ENCODE assay signal across 1 cellular context in genomic region chr2:203327582-203327917, GRCh38.
TF ChIP-seq lines count a peak whose summit lies in the region.

No MANE protein-coding gene starts in this region.

TF ChIP-seq in HepG2, 621 proteins besides CTCF, POLR2A, EP300 and RAD21 (continued from another document and continues in another):
- TF ChIP-seq JUND (CRISPR knock-in tag; IDR thresholded peaks at IDR 0.05), result no peak
- no peak for TF ChIP-seq ZNF569 (CRISPR knock-in tag; IDR thresholded peaks at IDR 0.05; ENCODE audit: borderline replicate concordance)
- TF ChIP-seq RFX5 (IDR thresholded peaks at IDR 0.05; ENCODE audit: low read depth, low read length), result no peak
- TF ChIP-seq HDAC2 (CRISPR knock-in tag; IDR thresholded peaks at IDR 0.05), result no peak
- no peak for TF ChIP-seq CREB3 (CRISPR knock-in tag; IDR thresholded peaks at IDR 0.05)
- no peak for TF ChIP-seq ZFX (CRISPR knock-in tag; IDR thresholded peaks at IDR 0.05; ENCODE audit: low read depth)
- TF ChIP-seq U2AF2 (IDR thresholded peaks at IDR 0.05; ENCODE audit: low read depth, low read length), result no peak
- no peak for TF ChIP-seq ZFP90 (CRISPR knock-in tag; IDR thresholded peaks at IDR 0.05; ENCODE audit: borderline replicate concordance)
- no peak for TF ChIP-seq NR0B2 (CRISPR knock-in tag; IDR thresholded peaks at IDR 0.05)
- no peak for TF ChIP-seq ZBTB49 (CRISPR knock-in tag; IDR thresholded peaks at IDR 0.05; ENCODE audit: borderline replicate concordance)
- TF ChIP-seq ZNF101 (CRISPR knock-in tag; IDR thresholded peaks at IDR 0.05; ENCODE audit: borderline replicate concordance, low read depth), result no peak
- no peak for TF ChIP-seq ZNF383 (CRISPR knock-in tag; IDR thresholded peaks at IDR 0.05; ENCODE audit: borderline replicate concordance)
- TF ChIP-seq REXO4 (CRISPR knock-in tag; IDR thresholded peaks at IDR 0.05; ENCODE audit: borderline replicate concordance), result no peak
- no peak for TF ChIP-seq GATA4 (IDR thresholded peaks at IDR 0.05; ENCODE audit: borderline replicate concordance, low read depth)
- no peak; the same call in 1 of the 2 replicates for TF ChIP-seq BORCS8-MEF2B (CRISPR knock-in tag; IDR thresholded peaks at IDR 0.05)
- TF ChIP-seq ATAD3A (CRISPR knock-in tag; IDR thresholded peaks at IDR 0.05), result no peak
- no peak for TF ChIP-seq NR2F1 (CRISPR knock-in tag; IDR thresholded peaks at IDR 0.05)
- no peak for TF ChIP-seq NFRKB (IDR thresholded peaks at IDR 0.05)
- TF ChIP-seq FOXK2 (IDR thresholded peaks at IDR 0.05), result 0 out of 2 replicates have a peak, but pooled peaks have one; percentile 4
- 0 out of 2 replicates have a peak, but pooled peaks have one; percentile 39 for TF ChIP-seq ZNF75D (CRISPR knock-in tag; IDR thresholded peaks at IDR 0.05; ENCODE audit: borderline replicate concordance)
- no peak for TF ChIP-seq SIX1 (CRISPR knock-in tag; IDR thresholded peaks at IDR 0.05; ENCODE audit: borderline replicate concordance)
- no peak for TF ChIP-seq SSRP1 (CRISPR knock-in tag; IDR thresholded peaks at IDR 0.05)
- no peak for TF ChIP-seq ZNF343 (CRISPR knock-in tag; IDR thresholded peaks at IDR 0.05)
- 0 out of 2 replicates have a peak, but pooled peaks have one; percentile 12 for TF ChIP-seq SNAPC5 (CRISPR knock-in tag; IDR thresholded peaks at IDR 0.05; ENCODE audit: borderline replicate concordance)
- TF ChIP-seq CHCHD3 (CRISPR knock-in tag; IDR thresholded peaks at IDR 0.05), result no peak
- no peak for TF ChIP-seq HNRNPH1 (optimal IDR thresholded peaks at IDR 0.05; ENCODE audit: low read depth, low read length)
- TF ChIP-seq JUN (CRISPR knock-in tag; IDR thresholded peaks at IDR 0.05), result no peak
- TF ChIP-seq CHD2 (IDR thresholded peaks at IDR 0.05; ENCODE audit: low read depth, low read length), result no peak
- 0 out of 2 replicates have a peak, but pooled peaks have one; percentile 50 for TF ChIP-seq FOXM1 (CRISPR knock-in tag; IDR thresholded peaks at IDR 0.05)
- TF ChIP-seq AGO1 (IDR thresholded peaks at IDR 0.05; ENCODE audit: low read depth, low read length, poor library complexity, severe bottlenecking), result no peak
- 0 out of 2 replicates have a peak, but pooled peaks have one; percentile 47 for TF ChIP-seq ZNF451 (CRISPR knock-in tag; IDR thresholded peaks at IDR 0.05)
- no peak for TF ChIP-seq RELA (CRISPR knock-in tag; IDR thresholded peaks at IDR 0.05)
- TF ChIP-seq NFAT5 (CRISPR knock-in tag; IDR thresholded peaks at IDR 0.05), result no peak
- no peak for TF ChIP-seq TFAP4 (IDR thresholded peaks at IDR 0.05; ENCODE audit: borderline replicate concordance, low read depth)
- no peak for TF ChIP-seq MED1 (CRISPR knock-in tag; IDR thresholded peaks at IDR 0.05)
- no peak for TF ChIP-seq HNF4A (CRISPR knock-in tag; IDR thresholded peaks at IDR 0.05)
- no peak for TF ChIP-seq ZNF629 (CRISPR knock-in tag; conservative IDR thresholded peaks at IDR 0.05)
- TF ChIP-seq ZNF280B (CRISPR knock-in tag; IDR thresholded peaks at IDR 0.05; ENCODE audit: borderline replicate concordance), result no peak
- TF ChIP-seq SP4 (CRISPR knock-in tag; IDR thresholded peaks at IDR 0.05), result no peak
- peak; percentile 70; the same call in 1 of the 2 replicates for TF ChIP-seq ZNF775 (CRISPR knock-in tag; IDR thresholded peaks at IDR 0.05; ENCODE audit: borderline replicate concordance)
- TF ChIP-seq JARID2 (CRISPR knock-in tag; IDR thresholded peaks at IDR 0.05; ENCODE audit: insufficient replicate concordance), result no peak
- no peak for TF ChIP-seq ZNF432 (CRISPR knock-in tag; IDR thresholded peaks at IDR 0.05; ENCODE audit: borderline replicate concordance)
- TF ChIP-seq ZNF644 (CRISPR knock-in tag; IDR thresholded peaks at IDR 0.05; ENCODE audit: low read depth), result no peak
- no peak for TF ChIP-seq TOE1 (CRISPR knock-in tag; IDR thresholded peaks at IDR 0.05)
- TF ChIP-seq ETS1 (CRISPR knock-in tag; IDR thresholded peaks at IDR 0.05), result no peak
- peak; percentile 65; the same call in 1 of the 2 replicates for TF ChIP-seq ZNF879 (CRISPR knock-in tag; IDR thresholded peaks at IDR 0.05)
- no peak for TF ChIP-seq ATF3 (CRISPR knock-in tag; IDR thresholded peaks at IDR 0.05)
- TF ChIP-seq ZNF7 (CRISPR knock-in tag; IDR thresholded peaks at IDR 0.05), result no peak
- no peak for TF ChIP-seq ZNF142 (CRISPR knock-in tag; IDR thresholded peaks at IDR 0.05)
